Comparison of ENCODE assay signal across 8 cellular contexts in genomic region chr12:76560083-76560491, GRCh38. TPM values are rescaled to one million over a fixed set of nuclear protein-coding genes. Genes with fewer than 3 reads are reported as not detected.
DNase-seq lines count a peak whose midpoint lies in the region; ATAC-seq, FAIRE-seq and TF ChIP-seq lines count a peak whose summit lies in the region.

No MANE protein-coding gene starts in this region.

- no peaks in the 10 kb centered on the region for H3K9me3 ChIP-seq in A673 (ENCODE audit: low read depth, low read length, poor library complexity, severe bottlenecking)
- no peaks in the 10 kb centered on the region for H3K9me3 ChIP-seq in GM12878 (replicated peaks; ENCODE audit: control insufficient read depth, insufficient read depth, low read length)

- H3K4me1 Mint-ChIP-seq in mesothelial cell of epicardium: peaks cover 30% of the 10 kb centered on the region

- H3K36me3 Mint-ChIP-seq in mesothelial cell of epicardium: no peaks in the 10 kb centered on the region

- H3K79me2 ChIP-seq in GM12878 (ENCODE audit: control insufficient read depth, insufficient read depth, low read length): peaks cover 24% of the 10 kb centered on the region

- peak overlapping the region; percentile 83 for H3K4me2 ChIP-seq in GM12878 (ENCODE audit: control insufficient read depth, insufficient read depth)

- peak overlapping the region; percentile 96 for H3K4me3 Mint-ChIP-seq in mesothelial cell of epicardium

- DNase-seq in A673 (ENCODE audit: low spot score) (no peak), GM12878 (ENCODE audit: low read depth, low spot score) (no peak), mesothelial cell of epicardium (ENCODE audit: low spot score in 2 of 2, unreplicated experiment in 2 of 2) (no peak), NCI-H524 treated with DMSO at 0.1 percent for 48 hours (lab: John Stamatoyannopoulos, UW) (no peak)
- DNase-seq in effector CD8-positive, alpha-beta T cell (lab: John Stamatoyannopoulos, UW): no peak
- no peak for DNase-seq in stimulated activated CD4-positive, alpha-beta T cell treated with anti-CD3 and anti-CD28 coated beads, Interleukin-4, amount 100 ng/mL, for 4 hours

- no peak for TF ChIP-seq POLR2A in GM12878 (IDR thresholded peaks at IDR 0.05; ENCODE audit: low read depth, low read length)

- no peaks in the 10 kb centered on the region for H3K27me3 Mint-ChIP-seq in mesothelial cell of epicardium (ENCODE audit: low read depth)

- H3K9me3 Mint-ChIP-seq in mesothelial cell of epicardium: no peaks in the 10 kb centered on the region

- ATAC-seq in GM19035 (IDR thresholded peaks at IDR 0.05; ENCODE audit: unreplicated experiment): peak; percentile 46
- ATAC-seq in HG03521 (IDR thresholded peaks at IDR 0.05; ENCODE audit: unreplicated experiment): peak; percentile 39
- ATAC-seq in GM12878: peak; percentile 61; the same call in 2 of the 3 replicates

- CTCF ChIA-PET in A673 (lab: Charles Lee): no interaction called here
- CTCF ChIA-PET in GM12878 (lab: Yijun Ruan, JAX): interaction anchor here (1.4 to 2.9 kb wide), 3 partner anchors 13 to 213 kb away, joined by 3 to 20 read pairs (median 5); no protein-coding TSS in a partner anchor

- POLR2A ChIA-PET in A673 (lab: Charles Lee; ENCODE audit: low non-redundant PET): interaction anchor here (0.6 kb wide), 1 partner anchor 376 kb away, joined by 4 read pairs; no protein-coding TSS in a partner anchor
- POLR2A ChIA-PET in GM12878 (lab: Charles Lee): interaction anchor here (0.7 to 2.1 kb wide), 2 partner anchors 10 to 505 kb away, joined by 3 to 6 read pairs; no protein-coding TSS in a partner anchor

- H3K36me3 ChIP-seq in A673 (ENCODE audit: insufficient read depth, low read length, poor library complexity, severe bottlenecking) (no peaks in the 10 kb centered on the region), GM12878 (ENCODE audit: control insufficient read depth in 2 of 2, insufficient read depth in 2 of 2, low read length in 1 of 2) (no peaks in the 10 kb centered on the region)

- SMC1A ChIA-PET in GM12878 (lab: Charles Lee; ENCODE audit: uncharacterized antibody, unreplicated experiment): interaction anchor here (0.7 to 1.6 kb wide), 6 partner anchors 26 to 688 kb away, joined by 3 to 6 read pairs (median 4); no protein-coding TSS in a partner anchor

- TF ChIP-seq EP300 in GM12878 (IDR thresholded peaks at IDR 0.05; ENCODE audit: borderline replicate concordance in 1 of 2, control insufficient read depth in 1 of 2, low read depth in 2 of 2, low read length in 2 of 2): no peak

- TF ChIP-seq RAD21 in GM12878 (IDR thresholded peaks at IDR 0.05; ENCODE audit: insufficient read depth, low read depth, low read length): no peak

- no peak for TF ChIP-seq CTCF in A673 (conservative IDR thresholded peaks at IDR 0.05; ENCODE audit: low read depth, low read length)
- no peak for TF ChIP-seq CTCF in GM12878 (IDR thresholded peaks at IDR 0.05 in 2 of 3, conservative IDR thresholded peaks at IDR 0.05 in 1 of 3; ENCODE audit: control insufficient read depth in 2 of 3, extremely low read depth in 1 of 3, insufficient read depth in 1 of 3, low read depth in 3 of 3, low read length in 3 of 3)
- TF ChIP-seq CTCF in mesothelial cell of epicardium (IDR thresholded peaks at IDR 0.05; ENCODE audit: unreplicated experiment): no peak

- no peaks in the 10 kb centered on the region for H4K20me1 ChIP-seq in GM12878 (ENCODE audit: control insufficient read depth, insufficient read depth)

- peak overlapping the region; percentile 98 for H3K27ac Mint-ChIP-seq in mesothelial cell of epicardium

- peak overlapping the region; percentile 95 for H3K9ac ChIP-seq in GM12878 (ENCODE audit: control insufficient read depth, insufficient read depth, low read length)

- H3K27ac ChIP-seq in A673 (ENCODE audit: low read depth, low read length, poor library complexity, severe bottlenecking): peak overlapping the region; percentile 92
- peak overlapping the region; percentile 96 for H3K27ac ChIP-seq in GM12878 (ENCODE audit: control insufficient read depth, insufficient read depth)

- no peak for FAIRE-seq in GM12878 (lab: Jason Lieb, UNC)

- H3K4me3 ChIP-seq in A673 (ENCODE audit: low read depth, low read length, poor library complexity, severe bottlenecking): peak overlapping the region; percentile 96
- H3K4me3 ChIP-seq in GM12878: peak overlapping the region; percentile 98

- H3K4me1 ChIP-seq in A673 (ENCODE audit: insufficient read depth, low read length, poor library complexity, severe bottlenecking) (peaks cover 20% of the 10 kb centered on the region), GM12878 (ENCODE audit: control insufficient read depth, insufficient read depth, low read length) (peaks cover under 1% of the 10 kb centered on the region; the same call in 1 of the 2 replicates)

- RAD21 ChIA-PET in GM12878 (lab: Charles Lee; ENCODE audit: unreplicated experiment): interaction anchor here (1.0 to 1.4 kb wide), 3 partner anchors 9 to 90 kb away, joined by 3 to 5 read pairs (median 5); no protein-coding TSS in a partner anchor

- no TSS peak for BruUV-seq in A673 (replicated peaks; lab: Mats Ljungman, UMichigan)
- BruUV-seq in GM12878 (replicated peaks; lab: Mats Ljungman, UMichigan): no TSS peak

- intact Hi-C loops in A673 (cut with micrococcal nuclease; ENCODE audit: unreplicated experiment): no loop called here
- intact Hi-C loops in GM12878 (cut with micrococcal nuclease; ENCODE audit: unreplicated experiment): no loop called here

- H2AFZ ChIP-seq in GM12878 (ENCODE audit: control insufficient read depth, low read depth, low read length): peak overlapping the region; percentile 97

- H3K27me3 ChIP-seq in A673 (replicated peaks; ENCODE audit: insufficient read depth, low read depth, low read length, poor library complexity): no peaks in the 10 kb centered on the region
- H3K27me3 ChIP-seq in GM12878 (replicated peaks in 1 of 2; ENCODE audit: control insufficient read depth in 2 of 2, insufficient read depth in 2 of 2, low read length in 1 of 2): no peaks in the 10 kb centered on the region

- 26% methylated on average over 8 of the region's 8 CpGs for WGBS in GM12878 (ENCODE audit: insufficient coverage, insufficient replicate concordance, low lambda C conversion rate, missing lambda C conversion rate)

- in situ Hi-C loops in GM12878 (cut with MboI): no loop called here

TF ChIP-seq in GM12878, 131 proteins besides CTCF, POLR2A, EP300 and RAD21:
- TF ChIP-seq MEF2B (IDR thresholded peaks at IDR 0.05; ENCODE audit: partially characterized antibody, poor library complexity, severe bottlenecking) (peak; percentile 2), CBFB (IDR thresholded peaks at IDR 0.05; ENCODE audit: low read depth) (0 out of 2 replicates have a peak, but pooled peaks have one; percentile 3), SMAD1 (IDR thresholded peaks at IDR 0.05; ENCODE audit: low read depth, partially characterized antibody) (peak; percentile 7), NKRF (conservative IDR thresholded peaks at IDR 0.05) (no peak), PML (IDR thresholded peaks at IDR 0.05; ENCODE audit: low read length) (peak; percentile 20; the same call in 1 of the 2 replicates), NFXL1 (IDR thresholded peaks at IDR 0.05; ENCODE audit: borderline replicate concordance) (no peak), ATF7 (IDR thresholded peaks at IDR 0.05; ENCODE audit: low read depth) (0 out of 2 replicates have a peak, but pooled peaks have one; percentile 4)

RNA-seq across cellular contexts. Expression of gene OSBPL8, which starts 0.5 kb away (rescaled TPM):
- total RNA-seq in A673 (2021): 79.5 and 86.1 TPM in 2 replicates
- total RNA-seq in GM12878 (2013; cell fraction: nucleolus; rRNA removed): 147 and 153 TPM in 2 replicates
- total RNA-seq in GM12878 (2014; rRNA removed): 21.9 and 28.6 TPM in 2 replicates
- total RNA-seq in GM12878 (2014; rRNA removed; fragmentation: Illumina TruSeq; extraction: Trizol): 50.6 and 52.9 TPM in 2 replicates
- 55.0 and 58.0 TPM in 2 replicates for total RNA-seq in GM12878 (2021)
- 5.6 TPM for polyA plus RNA-seq in GM12878 (2011; ENCODE audit: low read depth)
- polyA plus RNA-seq in GM12878 (2011; rRNA removed): 34.0 and 58.2 TPM in 2 replicates
- 15.3 and 15.4 TPM in 2 replicates for polyA plus RNA-seq in GM12878 (2011; cell fraction: cytosol; rRNA removed)
- 22.1 and 22.6 TPM in 2 replicates for polyA plus RNA-seq in GM12878 (2011; cell fraction: nucleus; rRNA removed)
- 8.2 and 11.7 TPM in 2 replicates for polyA plus RNA-seq in GM12878 (2012)
- polyA plus RNA-seq in GM12878 (2014; fragmentation: Illumina TruSeq; extraction: Trizol): 30.0 and 33.3 TPM in 2 replicates
- polyA plus RNA-seq in GM12878 (2014; fragmentation: Nextera tagmentation; extraction: Ambion mirVana): 10 to 100 TPM; 10.4 to 13.7 TPM
- 18.3 and 20.3 TPM in 2 replicates for polyA plus RNA-seq in GM12878 (2014; rRNA removed)
- 10 to 100 TPM; 37.8 to 39.9 TPM for polyA plus RNA-seq in GM12878 (2016; fragmentation: Nextera tagmentation; extraction: Ambion mirVana)
- 71.8 and 137 TPM in 2 replicates for polyA minus RNA-seq in GM12878 (2011; rRNA and poly(A)+ RNA removed)
- 20.4 and 33.1 TPM in 2 replicates for polyA minus RNA-seq in GM12878 (2011; cell fraction: cytosol; rRNA and poly(A)+ RNA removed)
- polyA minus RNA-seq in GM12878 (2011; cell fraction: nucleus; rRNA and poly(A)+ RNA removed): 59.0 and 108 TPM in 2 replicates
- total RNA-seq in mesothelial cell of epicardium: 50.8 to 51.5 TPM (median 51.5 TPM) in 3 replicates
